28 cellular contexts compared by ENCODE assay signal in the genomic region with DNA sequence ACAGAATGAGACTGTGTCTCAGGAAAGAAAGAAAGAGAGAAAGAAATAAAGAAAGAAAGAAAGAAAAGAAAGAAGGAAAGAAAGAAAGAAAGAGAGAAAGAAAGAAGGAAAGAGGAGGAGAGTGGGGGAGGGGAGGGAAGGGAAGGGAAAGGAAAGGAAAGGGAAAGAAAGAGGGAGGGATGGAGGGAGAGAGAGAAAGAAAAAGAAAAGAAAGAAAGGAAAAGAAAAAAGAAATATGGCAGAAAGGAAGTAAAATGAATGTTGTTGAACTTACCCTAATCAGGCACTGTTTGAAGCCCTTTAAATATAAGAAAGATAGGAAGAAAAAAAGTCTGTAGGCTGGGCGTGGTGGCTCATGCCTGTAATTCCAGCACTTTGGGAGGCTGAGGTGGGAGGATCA.
"Had no signal": no experiment of that assay in that cellular context is flagged by ENCODE, and none has a peak within 500 bp of the region (broad histone marks: within the 10 kb centered on the region; RNA-seq: fewer than 3 reads in every experiment).

No MANE protein-coding gene starts in this region.

- H3K4me3 Mint-ChIP-seq: dendritic cell treated with granulocyte-macrophage colony-stimulating factor and Interleukin-4, amounts not matched to agents 40 ng/mL and 50 ng/mL, for 4 days; effector memory CD8-positive, alpha-beta T cell; endodermal cell had no signal

- H3K27me3 ChIP-seq: colonic mucosa, dorsolateral prefrontal cortex, esophagus muscularis mucosa, esophagus squamous epithelium, foreskin keratinocyte, gastrocnemius medialis, gastroesophageal sphincter, heart left ventricle, heart right ventricle had no signal

- H3K36me3 ChIP-seq: colonic mucosa, esophagus muscularis mucosa, esophagus squamous epithelium, gastrocnemius medialis, gastroesophageal sphincter, heart left ventricle, heart right ventricle had no signal

- H3K4me1 Mint-ChIP-seq: endodermal cell had no signal

- FAIRE-seq: colon, endometrium, endothelial cell of umbilical vein had no signal

- DNase-seq: colonic mucosa; cortex of kidney; dermis blood vessel endothelial cell; dorsolateral prefrontal cortex; effector CD4-positive, alpha-beta T cell; effector CD8-positive, alpha-beta T cell; effector memory CD4-positive, alpha-beta T cell; effector memory CD8-positive, alpha-beta T cell; endodermal cell; erythroblast; esophagus squamous epithelium; foreskin fibroblast; foreskin keratinocyte; foreskin melanocyte; gastrocnemius medialis; glutamatergic neuron; head of caudate nucleus; heart left ventricle; heart right ventricle had no signal

- H3K27ac Mint-ChIP-seq: dendritic cell treated with granulocyte-macrophage colony-stimulating factor and Interleukin-4, amounts not matched to agents 40 ng/mL and 50 ng/mL, for 4 days; effector memory CD8-positive, alpha-beta T cell; endodermal cell had no signal

- H3K4me3 ChIP-seq: colonic mucosa, coronary artery, dorsolateral prefrontal cortex, esophagus muscularis mucosa, esophagus squamous epithelium, gastrocnemius medialis, gastroesophageal sphincter, heart left ventricle, heart right ventricle had no signal

- ATAC-seq: effector memory CD8-positive, alpha-beta T cell; esophagus mucosa; foreskin keratinocyte; gastrocnemius medialis; gastroesophageal sphincter; heart left ventricle; heart right ventricle had no signal

- H3K27ac ChIP-seq: colonic mucosa, coronary artery, dorsolateral prefrontal cortex, epithelial cell of prostate, esophagus muscularis mucosa, esophagus squamous epithelium, foreskin keratinocyte, gastrocnemius medialis, gastroesophageal sphincter, heart left ventricle, heart right ventricle had no signal

- H3K9me3 ChIP-seq: colonic mucosa, gastrocnemius medialis had no signal

- H3K27me3 Mint-ChIP-seq: dendritic cell treated with granulocyte-macrophage colony-stimulating factor and Interleukin-4, amounts not matched to agents 40 ng/mL and 50 ng/mL, for 4 days; effector memory CD8-positive, alpha-beta T cell had no signal

- H3K4me1 ChIP-seq: colonic mucosa, esophagus muscularis mucosa, esophagus squamous epithelium, foreskin keratinocyte, gastrocnemius medialis, gastroesophageal sphincter, heart left ventricle, heart right ventricle had no signal
